Comparison of ENCODE assay signal across 25 cellular contexts in the genomic region with DNA sequence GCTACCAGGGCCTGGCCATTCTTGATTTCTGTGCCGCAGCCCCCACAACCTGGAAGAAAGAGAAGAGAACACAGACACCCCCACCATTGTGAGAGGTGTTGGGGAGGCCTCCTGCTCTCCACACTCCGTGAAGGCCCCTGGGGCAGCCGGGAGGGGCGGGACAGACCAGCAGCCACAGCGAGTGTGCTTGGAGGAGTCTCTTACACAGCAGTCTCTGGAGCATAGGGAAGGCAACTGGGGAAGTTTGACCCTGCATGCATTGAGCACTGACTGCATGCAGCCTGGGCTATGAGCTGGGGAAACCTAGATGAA.
"Had no signal": no experiment of that assay in that cellular context is flagged by ENCODE, and none has a peak within 500 bp of the region (broad histone marks: within the 10 kb centered on the region; RNA-seq: fewer than 3 reads in every experiment).

No MANE protein-coding gene starts in this region.

- H3K36me3 ChIP-seq: colonic mucosa, right lobe of liver, stomach had no signal

- H3K27me3 ChIP-seq: body of pancreas, colonic mucosa, gastroesophageal sphincter, heart left ventricle, right lobe of liver, stomach had no signal

- H3K4me1 ChIP-seq: body of pancreas, gastroesophageal sphincter, right lobe of liver had no signal

- H3K27ac ChIP-seq: body of pancreas, colonic mucosa, gastroesophageal sphincter, right lobe of liver, stomach had no signal

- H3K27me3 Mint-ChIP-seq: activated T-cell treated with anti-CD3 and anti-CD28 coated beads, Interleukin-2, amount 50 U/mL, for 24 hours; central memory CD8-positive, alpha-beta T cell; T-cell had no signal

- H3K4me3 Mint-ChIP-seq: activated CD4-positive, alpha-beta T cell treated with anti-CD3 and anti-CD28 coated beads, Interleukin-2, amount 10 ng/mL, durations not matched to agents 24 days and 14 days; activated CD8-positive, alpha-beta T cell treated with anti-CD3 and anti-CD28 coated beads, Interleukin-2, amount 10 ng/mL, durations not matched to agents 7 days and 5 days; activated naive CD8-positive, alpha-beta T cell treated with anti-CD3 and anti-CD28 coated beads, Interleukin-2, amount 10 ng/mL, durations not matched to agents 7 days and 5 days; activated T-cell treated with anti-CD3 and anti-CD28 coated beads, Interleukin-2, amount 50 U/mL, for 24 hours; central memory CD8-positive, alpha-beta T cell; nephron; T-cell had no signal

- H3K4me3 ChIP-seq: body of pancreas, colonic mucosa, gastroesophageal sphincter, heart left ventricle, lung, right lobe of liver, stomach had no signal

- H3K4me1 Mint-ChIP-seq: activated CD4-positive, alpha-beta T cell treated with anti-CD3 and anti-CD28 coated beads, Interleukin-2, amount 10 ng/mL, durations not matched to agents 24 days and 14 days; activated naive CD8-positive, alpha-beta T cell treated with anti-CD3 and anti-CD28 coated beads, Interleukin-2, amount 10 ng/mL, durations not matched to agents 7 days and 5 days; T-cell had no signal

- H3K27ac Mint-ChIP-seq: activated CD4-positive, alpha-beta T cell treated with anti-CD3 and anti-CD28 coated beads, Interleukin-2, amount 10 ng/mL, durations not matched to agents 24 days and 14 days; activated CD8-positive, alpha-beta T cell treated with anti-CD3 and anti-CD28 coated beads, Interleukin-2, amount 10 ng/mL, durations not matched to agents 7 days and 5 days; activated T-cell treated with anti-CD3 and anti-CD28 coated beads, Interleukin-2, amount 50 U/mL, for 24 hours; activated T-helper 2 cell treated with anti-CD3 and anti-CD28 coated beads, Interferon-gamma antibody, Interleukin-2, Interleukin-4, amounts not matched to agents 10 μg/mL and 5 μg/mL and 100 μg/mL, durations not matched to agents 14 hours and 24 hours and 36 hours; nephron; T-cell had no signal

- ATAC-seq: activated CD8-positive, alpha-beta T cell treated with anti-CD3 and anti-CD28 coated beads, Interleukin-2, amount 10 ng/mL, durations not matched to agents 7 days and 5 days; body of pancreas; gastroesophageal sphincter; left colon; right lobe of liver; T-cell had no signal

- DNase-seq: activated CD4-positive, alpha-beta T cell treated with anti-CD3 and anti-CD28 coated beads, Interleukin-2, amount 10 ng/mL, durations not matched to agents 24 days and 14 days; activated CD8-positive, alpha-beta T cell treated with anti-CD3 and anti-CD28 coated beads, Interleukin-2, amount 10 ng/mL, durations not matched to agents 7 days and 5 days; activated naive CD4-positive, alpha-beta T cell treated with Interleukin-2 at 50 U/mL for 16 hours; activated naive CD8-positive, alpha-beta T cell treated with anti-CD3 and anti-CD28 coated beads, Interleukin-2, amount 10 ng/mL, durations not matched to agents 7 days and 5 days; activated T-cell treated with anti-CD3 and anti-CD28 coated beads, Interleukin-2, amount 50 U/mL, for 24 hours; amygdala; body of pancreas; colonic mucosa; erythroblast; left colon; midbrain; small intestine; stimulated activated CD4-positive, alpha-beta T cell treated with anti-CD3 and anti-CD28 coated beads, Interleukin-15, amount 100 ng/mL, for 24 hours; stimulated activated CD4-positive, alpha-beta T cell treated with anti-CD3 and anti-CD28 coated beads, Interleukin-2, amount 100 ng/mL, for 48 hours; stomach; T-cell; T-helper 9 cell; trophoblast cell had no signal

- H3K9me3 ChIP-seq: body of pancreas, colonic mucosa, gastroesophageal sphincter, heart left ventricle, right lobe of liver, stomach had no signal

- H3K36me3 Mint-ChIP-seq: activated naive CD8-positive, alpha-beta T cell treated with anti-CD3 and anti-CD28 coated beads, Interleukin-2, amount 10 ng/mL, durations not matched to agents 7 days and 5 days; T-cell had no signal

- H3K9me3 Mint-ChIP-seq: activated CD4-positive, alpha-beta T cell treated with anti-CD3 and anti-CD28 coated beads, Interleukin-2, amount 10 ng/mL, durations not matched to agents 24 days and 14 days; activated naive CD8-positive, alpha-beta T cell treated with anti-CD3 and anti-CD28 coated beads, Interleukin-2, amount 10 ng/mL, durations not matched to agents 7 days and 5 days; activated T-cell treated with anti-CD3 and anti-CD28 coated beads, Interleukin-2, amount 50 U/mL, for 24 hours; activated T-helper 2 cell treated with anti-CD3 and anti-CD28 coated beads, Interferon-gamma antibody, Interleukin-2, Interleukin-4, amounts not matched to agents 10 μg/mL and 5 μg/mL and 100 μg/mL, durations not matched to agents 14 hours and 24 hours and 36 hours; central memory CD8-positive, alpha-beta T cell; nephron; T-cell had no signal
